In genomic region chr16:29268348-29268955, GRCh38 we compare ENCODE assay signal across 8 cellular contexts.
A peak's percentile ranks its signal among the peaks of the same experiment; 100 is the strongest.
DNase-seq lines count a peak whose midpoint lies in the region; ATAC-seq, FAIRE-seq and TF ChIP-seq lines count a peak whose summit lies in the region.
"Not testable (repeated sequence)": the region's sequence is repeated elsewhere in the genome, so short reads cannot be mapped to it uniquely, and the experiment has no call there.

No MANE protein-coding gene starts in this region.

- H3K79me2 ChIP-seq in ACC112 (ENCODE audit: control insufficient read depth, insufficient read depth, low read length, unreplicated experiment); astrocyte (ENCODE audit: insufficient read depth, low read length); keratinocyte (ENCODE audit: control insufficient read depth, insufficient read depth, low read length): not testable (repeated sequence)

- peak overlapping the region; percentile 76 for H3K9ac ChIP-seq in astrocyte (ENCODE audit: low read length)
- H3K9ac ChIP-seq in keratinocyte (ENCODE audit: control insufficient read depth, extremely low read depth, insufficient read depth, low read length): peak overlapping the region; percentile 18

- TF ChIP-seq CTCF in HFFc6 (IDR thresholded peaks at IDR 0.05): peak; percentile 46
- TF ChIP-seq CTCF in RWPE2 (IDR thresholded peaks at IDR 0.05; ENCODE audit: poor library complexity, severe bottlenecking); astrocyte (IDR thresholded peaks at IDR 0.05; ENCODE audit: insufficient read depth, low read depth, low read length); keratinocyte (optimal IDR thresholded peaks at IDR 0.05 in 1 of 3, IDR thresholded peaks at IDR 0.05 in 1 of 3, conservative IDR thresholded peaks at IDR 0.05 in 1 of 3; ENCODE audit: extremely low read depth in 1 of 3, insufficient read depth in 2 of 3, low read length in 3 of 3); sigmoid colon (IDR thresholded peaks at IDR 0.05); uterus (IDR thresholded peaks at IDR 0.05): not testable (repeated sequence)

- H3K4me3 Mint-ChIP-seq in HFFc6: peak overlapping the region; percentile 43; the same call in 1 of the 2 replicates
- H3K4me3 Mint-ChIP-seq in astrocyte (ENCODE audit: unreplicated experiment): not testable (repeated sequence)

- H3K4me1 Mint-ChIP-seq in HFFc6 (ENCODE audit: low read depth) (peaks cover 22% of the 10 kb centered on the region), astrocyte (ENCODE audit: low read depth, unreplicated experiment) (peaks cover 34% of the 10 kb centered on the region)

- H3K4me3 ChIP-seq in ACC112 (ENCODE audit: low read depth, low read length); RWPE2 (ENCODE audit: severe bottlenecking); astrocyte (ENCODE audit: insufficient read depth, low read depth, low read length); keratinocyte (ENCODE audit: control insufficient read depth in 2 of 3, extremely low read depth in 1 of 3, insufficient read depth in 2 of 3, low read depth in 1 of 3, low read length in 3 of 3); sigmoid colon; uterus: not testable (repeated sequence)

- not testable (repeated sequence) for TF ChIP-seq POLR2A in sigmoid colon (IDR thresholded peaks at IDR 0.05); uterus (IDR thresholded peaks at IDR 0.05)

- not testable (repeated sequence) for H3K9me1 ChIP-seq in keratinocyte (ENCODE audit: control insufficient read depth, extremely low read depth, insufficient read depth, low read length)

- H3K4me2 ChIP-seq in astrocyte (ENCODE audit: low read length): peak overlapping the region; percentile 23
- not testable (repeated sequence) for H3K4me2 ChIP-seq in keratinocyte (ENCODE audit: control insufficient read depth, extremely low read depth, insufficient read depth, low read depth, low read length)

- H3K27ac ChIP-seq in ACC112 (ENCODE audit: low read depth, low read length) (peak overlapping the region; percentile 89), RWPE2 (ENCODE audit: poor library complexity, severe bottlenecking) (peak overlapping the region; percentile 49), astrocyte (ENCODE audit: low read depth, low read length) (peak overlapping the region; percentile 98), epithelial cell of prostate (peak overlapping the region; percentile 39), keratinocyte (ENCODE audit: control insufficient read depth, insufficient read depth, low read length) (peak overlapping the region; percentile 44), sigmoid colon (peak overlapping the region; percentile 45 to 81 (median 74)), uterus (peak overlapping the region; percentile 66 to 85)

- H3K36me3 ChIP-seq in ACC112 (ENCODE audit: insufficient read depth, low read length); RWPE2 (ENCODE audit: low read depth); astrocyte (ENCODE audit: insufficient read depth, low read length); keratinocyte (ENCODE audit: control insufficient read depth in 2 of 2, extremely low read depth in 1 of 2, insufficient read depth in 2 of 2, low read length in 2 of 2); sigmoid colon; uterus: not testable (repeated sequence)

- H3K27me3 ChIP-seq in ACC112 (ENCODE audit: insufficient read depth, low read length); RWPE2 (ENCODE audit: insufficient read depth, poor library complexity, severe bottlenecking); astrocyte (ENCODE audit: insufficient read depth, low read length); keratinocyte (ENCODE audit: control insufficient read depth, extremely low read depth, insufficient read depth, low read length); sigmoid colon; uterus: not testable (repeated sequence)

- ATAC-seq in RWPE2 (ENCODE audit: low read depth): not testable (repeated sequence)

- TF ChIP-seq EP300 in sigmoid colon (IDR thresholded peaks at IDR 0.05): not testable (repeated sequence)

- H3K4me1 ChIP-seq in ACC112 (ENCODE audit: control insufficient read depth, insufficient read depth, low read length, unreplicated experiment): peaks cover 62% of the 10 kb centered on the region
- H3K4me1 ChIP-seq in RWPE2 (ENCODE audit: insufficient read depth, poor library complexity, severe bottlenecking): peaks cover 35% of the 10 kb centered on the region
- peaks cover 60% of the 10 kb centered on the region for H3K4me1 ChIP-seq in astrocyte (ENCODE audit: insufficient read depth, low read length)
- H3K4me1 ChIP-seq in keratinocyte (ENCODE audit: control insufficient read depth, extremely low read depth, insufficient read depth, low read length): peaks cover 36% of the 10 kb centered on the region
- H3K4me1 ChIP-seq in sigmoid colon: peaks cover 0 to 57% (median 50%) of the 10 kb centered on the region in 4 donors
- H3K4me1 ChIP-seq in uterus: not testable (repeated sequence)

- H4K20me1 ChIP-seq in astrocyte (ENCODE audit: insufficient read depth, low read length); keratinocyte (ENCODE audit: control insufficient read depth, extremely low read depth, insufficient read depth, low read length): not testable (repeated sequence)

- intact Hi-C loops in sigmoid colon (cut with DNase I); uterus (cut with DNase I; ENCODE audit: low total_unique reads): not testable (repeated sequence)

- not testable (repeated sequence) for H3K36me3 Mint-ChIP-seq in HFFc6 (ENCODE audit: low read depth); astrocyte (ENCODE audit: low read depth, unreplicated experiment)

- FAIRE-seq in astrocyte (lab: Jason Lieb, UNC); keratinocyte (lab: Jason Lieb, UNC): not testable (repeated sequence)

- WGBS in sigmoid colon, 2 donors: 84 to 91% methylated on average over 18 of the region's 18 CpGs

- not testable (repeated sequence) for H3K9me3 ChIP-seq in RWPE2 (ENCODE audit: severe bottlenecking); astrocyte (ENCODE audit: insufficient read depth, low read depth, low read length); keratinocyte (ENCODE audit: control insufficient read depth, low read depth, low read length); sigmoid colon; uterus

- not testable (repeated sequence) for H2AFZ ChIP-seq in ACC112 (ENCODE audit: low read length, unreplicated experiment); astrocyte (ENCODE audit: low read depth, low read length); keratinocyte (ENCODE audit: control insufficient read depth, low read length)

- dilution Hi-C loops in keratinocyte (cut with MboI; ENCODE audit: extremely low pct_ligation_motif_present, low sequenced_read_pairs): not testable (repeated sequence)

- not testable (repeated sequence) for H3K9me3 Mint-ChIP-seq in HFFc6; astrocyte (ENCODE audit: unreplicated experiment)

- H3K27ac Mint-ChIP-seq in HFFc6 (peak overlapping the region; percentile 97), astrocyte (ENCODE audit: unreplicated experiment) (peak overlapping the region; percentile 12)

- not testable (repeated sequence) for DNase-seq in HFFc6; RWPE2 (ENCODE audit: low spot score); astrocyte (ENCODE audit: low read depth); epithelial cell of prostate (ENCODE audit: low read depth, low spot score); keratinocyte (ENCODE audit: low read depth, low spot score); sigmoid colon; uterus

- H3K27me3 Mint-ChIP-seq in HFFc6 (ENCODE audit: insufficient read depth); astrocyte (ENCODE audit: low read depth, unreplicated experiment): not testable (repeated sequence)

Comparison
In these comparisons a context has a peak if more than half of its experiments do, and no peak if none do; other contexts are left out.
1. H3K27ac ChIP-seq: peak in every context shown above with its lines; median percentile 98 in astrocyte; 89 in ACC112; 76 in uterus; 74 in sigmoid colon; 49 in RWPE2; 44 in keratinocyte; 39 in epithelial cell of prostate.